In the genomic region with DNA sequence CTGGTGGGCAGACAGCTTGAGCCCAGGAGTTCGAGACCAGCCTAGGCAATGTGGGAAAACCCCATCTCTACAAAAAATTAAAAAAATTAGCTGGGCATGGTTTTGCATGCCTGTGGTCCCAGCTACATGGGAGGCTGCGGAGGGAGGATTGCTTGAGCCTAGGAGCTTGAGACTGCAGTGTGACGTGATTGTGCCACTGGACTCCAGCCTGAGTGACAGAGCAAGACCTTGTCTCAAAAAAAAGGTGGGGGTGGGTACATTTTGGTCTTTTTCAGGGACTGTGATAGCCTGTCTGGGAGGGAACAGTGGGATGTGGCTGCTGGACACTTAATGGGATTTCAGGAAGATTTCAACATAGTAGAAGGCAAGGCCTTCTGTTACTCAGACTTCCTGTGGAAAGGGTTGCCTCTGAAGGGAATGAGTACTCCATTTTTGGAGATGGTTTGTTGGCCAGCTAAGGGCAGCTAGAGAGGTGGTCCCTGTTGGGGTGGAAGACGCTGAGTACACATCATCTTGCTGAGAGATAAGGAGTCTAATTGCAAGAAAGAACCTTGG, we compare ENCODE assay signal across 17 cellular contexts. TPM values are rescaled to one million over a fixed set of nuclear protein-coding genes. Genes with fewer than 3 reads are reported as not detected.
DNase-seq lines count a peak whose midpoint lies in the region; ATAC-seq and TF ChIP-seq lines count a peak whose summit lies in the region.
"Had no signal": no experiment of that assay in that cellular context is flagged by ENCODE, and none has a peak within 500 bp of the region (broad histone marks: within the 10 kb centered on the region; RNA-seq: fewer than 3 reads in every experiment).

No MANE protein-coding gene starts in this region.

- peak; percentile 14; the same call in 2 of the 3 replicates for ATAC-seq in SK-N-SH treated with all-trans-retinoic acid at 6 μM for 48 hours
- ATAC-seq in stimulated activated effector memory CD8-positive, alpha-beta T cell treated with anti-CD3 and anti-CD28 coated beads, Interleukin-12 subunit alpha, Interleukin-12 subunit beta, amount 100 ng/mL, for 72 hours, result no peak
- ATAC-seq: esophagus mucosa had no signal

- H3K27me3 ChIP-seq in CD8-positive, alpha-beta memory T cell (ENCODE audit: insufficient read depth, low read length, poor library complexity, severe bottlenecking), result no peaks in the 10 kb centered on the region
- H3K27me3 ChIP-seq: heart right ventricle had no signal

- POLR2A ChIA-PET in CD8-positive, alpha-beta memory T cell (lab: Charles Lee), result no interaction called here

- CTCF ChIA-PET in CD8-positive, alpha-beta memory T cell (lab: Charles Lee), result interaction anchor here (0.9 kb wide), 1 partner anchor 10 kb away, joined by 3 read pairs; no protein-coding TSS in a partner anchor

- H3K4me1 ChIP-seq in CD8-positive, alpha-beta memory T cell (ENCODE audit: insufficient read depth, low read length), result peaks cover 4% of the 10 kb centered on the region

- no peak overlapping the region for H3K4me3 ChIP-seq in fibroblast of mammary gland (ENCODE audit: control insufficient read depth, low read depth, low read length)
- H3K4me3 ChIP-seq in CD8-positive, alpha-beta memory T cell (ENCODE audit: low read length), result no peak overlapping the region
- H3K4me3 ChIP-seq: heart right ventricle had no signal

- H3K27ac Mint-ChIP-seq in stimulated activated effector memory CD8-positive, alpha-beta T cell treated with anti-CD3 and anti-CD28 coated beads, Interleukin-12 subunit alpha, Interleukin-12 subunit beta, amount 100 ng/mL, for 72 hours, result peak overlapping the region; percentile 49
- peak overlapping the region in 4 of 8 donors; percentile 2 to 71 (median 34) for H3K27ac Mint-ChIP-seq in CD8-positive, alpha-beta memory T cell
- H3K27ac Mint-ChIP-seq: B cell had no signal

- no peaks in the 10 kb centered on the region for H3K9me3 Mint-ChIP-seq in stimulated activated effector memory CD8-positive, alpha-beta T cell treated with anti-CD3 and anti-CD28 coated beads, Interleukin-12 subunit alpha, Interleukin-12 subunit beta, amount 100 ng/mL, for 72 hours
- no peaks in the 10 kb centered on the region for H3K9me3 Mint-ChIP-seq in CD8-positive, alpha-beta memory T cell

- no peak for TF ChIP-seq CTCF in fibroblast of mammary gland (conservative IDR thresholded peaks at IDR 0.05; ENCODE audit: control insufficient read depth, insufficient read depth, low read depth, low read length)

- H3K27ac ChIP-seq in CD8-positive, alpha-beta memory T cell (ENCODE audit: low read depth, low read length), result no peak overlapping the region

- no peaks in the 10 kb centered on the region for H3K36me3 ChIP-seq in CD8-positive, alpha-beta memory T cell (ENCODE audit: insufficient read depth, low read length)

- DNase-seq in ELR (ENCODE audit: low read depth) (peak; percentile 42), fibroblast of mammary gland (ENCODE audit: low read depth) (peak; percentile 65), OCI-M1 (lab: John Stamatoyannopoulos, UW) (no peak), NCI-H1694 (lab: John Stamatoyannopoulos, UW) (no peak)
- DNase-seq in stimulated activated effector memory CD8-positive, alpha-beta T cell treated with anti-CD3 and anti-CD28 coated beads, Interleukin-12 subunit alpha, Interleukin-12 subunit beta, amount 100 ng/mL, for 72 hours (ENCODE audit: low spot score in 2 of 2), result no peak
- DNase-seq in CD8-positive, alpha-beta memory T cell, result no peak
- DNase-seq: activated gamma-delta T cell treated with Interleukin-2 at 50 U/mL for 16 hours, heart right ventricle, Karpas-422, NCI-H1092 treated with DMSO at 0.1 percent for 48 hours, NCI-H2107, NCI-H69, retina, T1000 had no signal

- peaks cover 11% of the 10 kb centered on the region for H3K4me1 Mint-ChIP-seq in stimulated activated effector memory CD8-positive, alpha-beta T cell treated with anti-CD3 and anti-CD28 coated beads, Interleukin-12 subunit alpha, Interleukin-12 subunit beta, amount 100 ng/mL, for 72 hours
- peaks cover 4 to 11% (median 7%) of the 10 kb centered on the region in 3 donors for H3K4me1 Mint-ChIP-seq in CD8-positive, alpha-beta memory T cell

- no peaks in the 10 kb centered on the region for H3K27me3 Mint-ChIP-seq in CD8-positive, alpha-beta memory T cell
- H3K27me3 Mint-ChIP-seq: B cell had no signal

- H3K9me3 ChIP-seq in CD8-positive, alpha-beta memory T cell (ENCODE audit: low read length), result no peaks in the 10 kb centered on the region
- H3K9me3 ChIP-seq: heart right ventricle had no signal

- no peak overlapping the region for H3K4me3 Mint-ChIP-seq in stimulated activated effector memory CD8-positive, alpha-beta T cell treated with anti-CD3 and anti-CD28 coated beads, Interleukin-12 subunit alpha, Interleukin-12 subunit beta, amount 100 ng/mL, for 72 hours
- H3K4me3 Mint-ChIP-seq in CD8-positive, alpha-beta memory T cell, result no peak overlapping the region
- H3K4me3 Mint-ChIP-seq: B cell had no signal

- peaks cover 14% of the 10 kb centered on the region for H3K36me3 Mint-ChIP-seq in stimulated activated effector memory CD8-positive, alpha-beta T cell treated with anti-CD3 and anti-CD28 coated beads, Interleukin-12 subunit alpha, Interleukin-12 subunit beta, amount 100 ng/mL, for 72 hours
- peaks cover 5 to 41% (median 15%) of the 10 kb centered on the region in 3 donors for H3K36me3 Mint-ChIP-seq in CD8-positive, alpha-beta memory T cell

TF ChIP-seq in SK-N-SH treated with all-trans-retinoic acid at 6 μM for 48 hours, 23 proteins besides CTCF, POLR2A, EP300 and RAD21:
- TF ChIP-seq, protein P1, sequence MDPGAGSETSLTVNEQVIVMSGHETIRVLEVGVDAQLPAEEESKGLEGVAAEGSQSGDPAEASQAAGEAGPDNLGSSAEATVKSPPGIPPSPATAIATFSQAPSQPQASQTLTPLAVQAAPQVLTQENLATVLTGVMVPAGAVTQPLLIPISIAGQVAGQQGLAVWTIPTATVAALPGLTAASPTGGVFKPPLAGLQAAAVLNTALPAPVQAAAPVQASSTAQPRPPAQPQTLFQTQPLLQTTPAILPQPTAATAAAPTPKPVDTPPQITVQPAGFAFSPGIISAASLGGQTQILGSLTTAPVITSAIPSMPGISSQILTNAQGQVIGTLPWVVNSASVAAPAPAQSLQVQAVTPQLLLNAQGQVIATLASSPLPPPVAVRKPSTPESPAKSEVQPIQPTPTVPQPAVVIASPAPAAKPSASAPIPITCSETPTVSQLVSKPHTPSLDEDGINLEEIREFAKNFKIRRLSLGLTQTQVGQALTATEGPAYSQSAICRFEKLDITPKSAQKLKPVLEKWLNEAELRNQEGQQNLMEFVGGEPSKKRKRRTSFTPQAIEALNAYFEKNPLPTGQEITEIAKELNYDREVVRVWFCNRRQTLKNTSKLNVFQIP (CRISPR knock-in tag; IDR thresholded peaks at IDR 0.05; ENCODE audit: borderline replicate concordance, low read depth), result no peak
- no peak for TF ChIP-seq ISL1 (CRISPR knock-in tag; IDR thresholded peaks at IDR 0.05)
- TF ChIP-seq TCF4 (CRISPR knock-in tag; IDR thresholded peaks at IDR 0.05; ENCODE audit: borderline replicate concordance), result no peak
- TF ChIP-seq ZNF565 (CRISPR knock-in tag; conservative IDR thresholded peaks at IDR 0.05; ENCODE audit: low read depth), result no peak
- TF ChIP-seq TOX (CRISPR knock-in tag; IDR thresholded peaks at IDR 0.05; ENCODE audit: borderline replicate concordance), result no peak
- no peak for TF ChIP-seq ARNTL (CRISPR knock-in tag; IDR thresholded peaks at IDR 0.05; ENCODE audit: borderline replicate concordance, low read depth)
- no peak for TF ChIP-seq ESRRG (CRISPR knock-in tag; IDR thresholded peaks at IDR 0.05)
- TF ChIP-seq ZFP30 (CRISPR knock-in tag; IDR thresholded peaks at IDR 0.05), result no peak
- no peak for TF ChIP-seq OSR1 (CRISPR knock-in tag; IDR thresholded peaks at IDR 0.05)
- TF ChIP-seq, protein P2, sequence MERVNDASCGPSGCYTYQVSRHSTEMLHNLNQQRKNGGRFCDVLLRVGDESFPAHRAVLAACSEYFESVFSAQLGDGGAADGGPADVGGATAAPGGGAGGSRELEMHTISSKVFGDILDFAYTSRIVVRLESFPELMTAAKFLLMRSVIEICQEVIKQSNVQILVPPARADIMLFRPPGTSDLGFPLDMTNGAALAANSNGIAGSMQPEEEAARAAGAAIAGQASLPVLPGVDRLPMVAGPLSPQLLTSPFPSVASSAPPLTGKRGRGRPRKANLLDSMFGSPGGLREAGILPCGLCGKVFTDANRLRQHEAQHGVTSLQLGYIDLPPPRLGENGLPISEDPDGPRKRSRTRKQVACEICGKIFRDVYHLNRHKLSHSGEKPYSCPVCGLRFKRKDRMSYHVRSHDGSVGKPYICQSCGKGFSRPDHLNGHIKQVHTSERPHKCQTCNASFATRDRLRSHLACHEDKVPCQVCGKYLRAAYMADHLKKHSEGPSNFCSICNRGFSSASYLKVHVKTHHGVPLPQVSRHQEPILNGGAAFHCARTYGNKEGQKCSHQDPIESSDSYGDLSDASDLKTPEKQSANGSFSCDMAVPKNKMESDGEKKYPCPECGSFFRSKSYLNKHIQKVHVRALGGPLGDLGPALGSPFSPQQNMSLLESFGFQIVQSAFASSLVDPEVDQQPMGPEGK (CRISPR knock-in tag; IDR thresholded peaks at IDR 0.05; ENCODE audit: borderline replicate concordance), result no peak
- no peak for TF ChIP-seq RARB (CRISPR knock-in tag; IDR thresholded peaks at IDR 0.05)
- TF ChIP-seq GLIS3 (CRISPR knock-in tag; IDR thresholded peaks at IDR 0.05), result no peak
- TF ChIP-seq CSRNP3 (CRISPR knock-in tag; IDR thresholded peaks at IDR 0.05), result no peak
- no peak for TF ChIP-seq ZFP3 (CRISPR knock-in tag; IDR thresholded peaks at IDR 0.05)

RNA-seq across cellular contexts. Expression of gene RELT, which starts 40.6 kb away (rescaled TPM):
- total RNA-seq in CD8-positive, alpha-beta memory T cell, result 10 to 100 TPM; 23.4 TPM
- polyA plus RNA-seq in CD8-positive, alpha-beta memory T cell, result 7.5 TPM

Comparison
In these comparisons a context has a peak if more than half of its experiments do, and no peak if none do; other contexts are left out.
1. DNase-seq: peak in ELR (single experiment) and fibroblast of mammary gland (single experiment); none in stimulated activated effector memory CD8-positive, alpha-beta T cell treated with anti-CD3 and anti-CD28 coated beads, Interleukin-12 subunit alpha, Interleukin-12 subunit beta, amount 100 ng/mL, for 72 hours (0 of 2), OCI-M1 (single experiment), CD8-positive, alpha-beta memory T cell (0 of 5) and NCI-H1694 (single experiment).